Comparison of ENCODE assay signal across 1 cellular context in the genomic region with DNA sequence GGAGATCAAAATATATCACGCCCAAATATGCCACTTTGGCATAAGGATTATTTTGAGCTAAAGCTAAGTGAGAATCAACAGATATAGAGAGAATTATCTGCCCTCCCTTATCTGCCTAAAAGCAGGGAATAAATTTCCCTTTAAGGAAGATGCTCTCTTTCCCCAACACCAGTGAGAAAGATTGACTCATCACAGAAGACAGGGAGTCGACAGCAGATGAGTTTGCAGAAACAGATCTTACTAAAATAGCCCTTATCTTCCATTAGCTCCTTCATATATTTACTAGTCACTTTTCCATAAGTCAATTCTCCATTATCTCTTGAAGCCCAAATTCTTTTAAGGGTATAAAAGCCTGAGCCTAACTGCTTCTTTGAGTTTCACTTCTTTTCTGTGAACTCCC.
TF ChIP-seq lines count a peak whose summit lies in the region.

No MANE protein-coding gene starts in this region.

TF ChIP-seq in WTC11, 78 proteins besides CTCF, POLR2A, EP300 and RAD21 (continued from another document):
- TF ChIP-seq, protein P1, sequence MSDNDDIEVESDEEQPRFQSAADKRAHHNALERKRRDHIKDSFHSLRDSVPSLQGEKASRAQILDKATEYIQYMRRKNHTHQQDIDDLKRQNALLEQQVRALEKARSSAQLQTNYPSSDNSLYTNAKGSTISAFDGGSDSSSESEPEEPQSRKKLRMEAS (CRISPR knock-in tag; IDR thresholded peaks at IDR 0.05): no peak
- no peak for TF ChIP-seq IRF2 (CRISPR knock-in tag; IDR thresholded peaks at IDR 0.05; ENCODE audit: borderline replicate concordance, low read depth)
- TF ChIP-seq, protein P2, sequence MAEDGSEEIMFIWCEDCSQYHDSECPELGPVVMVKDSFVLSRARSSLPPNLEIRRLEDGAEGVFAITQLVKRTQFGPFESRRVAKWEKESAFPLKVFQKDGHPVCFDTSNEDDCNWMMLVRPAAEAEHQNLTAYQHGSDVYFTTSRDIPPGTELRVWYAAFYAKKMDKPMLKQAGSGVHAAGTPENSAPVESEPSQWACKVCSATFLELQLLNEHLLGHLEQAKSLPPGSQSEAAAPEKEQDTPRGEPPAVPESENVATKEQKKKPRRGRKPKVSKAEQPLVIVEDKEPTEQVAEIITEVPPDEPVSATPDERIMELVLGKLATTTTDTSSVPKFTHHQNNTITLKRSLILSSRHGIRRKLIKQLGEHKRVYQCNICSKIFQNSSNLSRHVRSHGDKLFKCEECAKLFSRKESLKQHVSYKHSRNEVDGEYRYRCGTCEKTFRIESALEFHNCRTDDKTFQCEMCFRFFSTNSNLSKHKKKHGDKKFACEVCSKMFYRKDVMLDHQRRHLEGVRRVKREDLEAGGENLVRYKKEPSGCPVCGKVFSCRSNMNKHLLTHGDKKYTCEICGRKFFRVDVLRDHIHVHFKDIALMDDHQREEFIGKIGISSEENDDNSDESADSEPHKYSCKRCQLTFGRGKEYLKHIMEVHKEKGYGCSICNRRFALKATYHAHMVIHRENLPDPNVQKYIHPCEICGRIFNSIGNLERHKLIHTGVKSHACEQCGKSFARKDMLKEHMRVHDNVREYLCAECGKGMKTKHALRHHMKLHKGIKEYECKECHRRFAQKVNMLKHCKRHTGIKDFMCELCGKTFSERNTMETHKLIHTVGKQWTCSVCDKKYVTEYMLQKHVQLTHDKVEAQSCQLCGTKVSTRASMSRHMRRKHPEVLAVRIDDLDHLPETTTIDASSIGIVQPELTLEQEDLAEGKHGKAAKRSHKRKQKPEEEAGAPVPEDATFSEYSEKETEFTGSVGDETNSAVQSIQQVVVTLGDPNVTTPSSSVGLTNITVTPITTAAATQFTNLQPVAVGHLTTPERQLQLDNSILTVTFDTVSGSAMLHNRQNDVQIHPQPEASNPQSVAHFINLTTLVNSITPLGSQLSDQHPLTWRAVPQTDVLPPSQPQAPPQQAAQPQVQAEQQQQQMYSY (CRISPR knock-in tag; IDR thresholded peaks at IDR 0.05): no peak
- no peak for TF ChIP-seq CBFB (CRISPR knock-in tag; IDR thresholded peaks at IDR 0.05; ENCODE audit: low read depth)
- TF ChIP-seq MXD4 (CRISPR knock-in tag; IDR thresholded peaks at IDR 0.05; ENCODE audit: borderline replicate concordance): no peak
- TF ChIP-seq, protein P3, sequence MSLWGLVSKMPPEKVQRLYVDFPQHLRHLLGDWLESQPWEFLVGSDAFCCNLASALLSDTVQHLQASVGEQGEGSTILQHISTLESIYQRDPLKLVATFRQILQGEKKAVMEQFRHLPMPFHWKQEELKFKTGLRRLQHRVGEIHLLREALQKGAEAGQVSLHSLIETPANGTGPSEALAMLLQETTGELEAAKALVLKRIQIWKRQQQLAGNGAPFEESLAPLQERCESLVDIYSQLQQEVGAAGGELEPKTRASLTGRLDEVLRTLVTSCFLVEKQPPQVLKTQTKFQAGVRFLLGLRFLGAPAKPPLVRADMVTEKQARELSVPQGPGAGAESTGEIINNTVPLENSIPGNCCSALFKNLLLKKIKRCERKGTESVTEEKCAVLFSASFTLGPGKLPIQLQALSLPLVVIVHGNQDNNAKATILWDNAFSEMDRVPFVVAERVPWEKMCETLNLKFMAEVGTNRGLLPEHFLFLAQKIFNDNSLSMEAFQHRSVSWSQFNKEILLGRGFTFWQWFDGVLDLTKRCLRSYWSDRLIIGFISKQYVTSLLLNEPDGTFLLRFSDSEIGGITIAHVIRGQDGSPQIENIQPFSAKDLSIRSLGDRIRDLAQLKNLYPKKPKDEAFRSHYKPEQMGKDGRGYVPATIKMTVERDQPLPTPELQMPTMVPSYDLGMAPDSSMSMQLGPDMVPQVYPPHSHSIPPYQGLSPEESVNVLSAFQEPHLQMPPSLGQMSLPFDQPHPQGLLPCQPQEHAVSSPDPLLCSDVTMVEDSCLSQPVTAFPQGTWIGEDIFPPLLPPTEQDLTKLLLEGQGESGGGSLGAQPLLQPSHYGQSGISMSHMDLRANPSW (CRISPR knock-in tag; conservative IDR thresholded peaks at IDR 0.05; ENCODE audit: low read depth): no peak
- TF ChIP-seq ZNF219 (CRISPR knock-in tag; IDR thresholded peaks at IDR 0.05; ENCODE audit: borderline replicate concordance): no peak
- no peak for TF ChIP-seq CREB1 (CRISPR knock-in tag; IDR thresholded peaks at IDR 0.05)
- TF ChIP-seq, protein P4, sequence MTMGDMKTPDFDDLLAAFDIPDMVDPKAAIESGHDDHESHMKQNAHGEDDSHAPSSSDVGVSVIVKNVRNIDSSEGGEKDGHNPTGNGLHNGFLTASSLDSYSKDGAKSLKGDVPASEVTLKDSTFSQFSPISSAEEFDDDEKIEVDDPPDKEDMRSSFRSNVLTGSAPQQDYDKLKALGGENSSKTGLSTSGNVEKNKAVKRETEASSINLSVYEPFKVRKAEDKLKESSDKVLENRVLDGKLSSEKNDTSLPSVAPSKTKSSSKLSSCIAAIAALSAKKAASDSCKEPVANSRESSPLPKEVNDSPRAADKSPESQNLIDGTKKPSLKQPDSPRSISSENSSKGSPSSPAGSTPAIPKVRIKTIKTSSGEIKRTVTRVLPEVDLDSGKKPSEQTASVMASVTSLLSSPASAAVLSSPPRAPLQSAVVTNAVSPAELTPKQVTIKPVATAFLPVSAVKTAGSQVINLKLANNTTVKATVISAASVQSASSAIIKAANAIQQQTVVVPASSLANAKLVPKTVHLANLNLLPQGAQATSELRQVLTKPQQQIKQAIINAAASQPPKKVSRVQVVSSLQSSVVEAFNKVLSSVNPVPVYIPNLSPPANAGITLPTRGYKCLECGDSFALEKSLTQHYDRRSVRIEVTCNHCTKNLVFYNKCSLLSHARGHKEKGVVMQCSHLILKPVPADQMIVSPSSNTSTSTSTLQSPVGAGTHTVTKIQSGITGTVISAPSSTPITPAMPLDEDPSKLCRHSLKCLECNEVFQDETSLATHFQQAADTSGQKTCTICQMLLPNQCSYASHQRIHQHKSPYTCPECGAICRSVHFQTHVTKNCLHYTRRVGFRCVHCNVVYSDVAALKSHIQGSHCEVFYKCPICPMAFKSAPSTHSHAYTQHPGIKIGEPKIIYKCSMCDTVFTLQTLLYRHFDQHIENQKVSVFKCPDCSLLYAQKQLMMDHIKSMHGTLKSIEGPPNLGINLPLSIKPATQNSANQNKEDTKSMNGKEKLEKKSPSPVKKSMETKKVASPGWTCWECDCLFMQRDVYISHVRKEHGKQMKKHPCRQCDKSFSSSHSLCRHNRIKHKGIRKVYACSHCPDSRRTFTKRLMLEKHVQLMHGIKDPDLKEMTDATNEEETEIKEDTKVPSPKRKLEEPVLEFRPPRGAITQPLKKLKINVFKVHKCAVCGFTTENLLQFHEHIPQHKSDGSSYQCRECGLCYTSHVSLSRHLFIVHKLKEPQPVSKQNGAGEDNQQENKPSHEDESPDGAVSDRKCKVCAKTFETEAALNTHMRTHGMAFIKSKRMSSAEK (CRISPR knock-in tag; IDR thresholded peaks at IDR 0.05; ENCODE audit: borderline replicate concordance): no peak
- no peak for TF ChIP-seq ZNF121 (CRISPR knock-in tag; IDR thresholded peaks at IDR 0.05)
